Comparison of ENCODE assay signal across 15 cellular contexts in genomic region chrX:19579485-19579884, GRCh38.
A peak's percentile ranks its signal among the peaks of the same experiment; 100 is the strongest.
DNase-seq lines count a peak whose midpoint lies in the region; ATAC-seq and TF ChIP-seq lines count a peak whose summit lies in the region.
"Had no signal": no experiment of that assay in that cellular context is flagged by ENCODE, and none has a peak within 500 bp of the region (broad histone marks: within the 10 kb centered on the region; RNA-seq: fewer than 3 reads in every experiment).

No MANE protein-coding gene starts in this region.

- H3K36me3 Mint-ChIP-seq in effector memory CD8-positive, alpha-beta T cell (ENCODE audit: insufficient read depth) = peaks cover 37% of the 10 kb centered on the region

- intact Hi-C loops in left ventricle myocardium inferior (cut with micrococcal nuclease) (no loop called here), Right ventricle myocardium inferior (cut with DNase I) (no loop called here), PC-3 (cut with micrococcal nuclease) (no loop called here)

- H3K4me3 ChIP-seq in left ventricle myocardium inferior (no peak overlapping the region), PC-3 (ENCODE audit: low read length) (no peak overlapping the region)
- H3K4me3 ChIP-seq: upper lobe of right lung had no signal

- H3K27me3 ChIP-seq in left ventricle myocardium inferior (ENCODE audit: low read depth) (no peaks in the 10 kb centered on the region), PC-3 (ENCODE audit: low read length) (no peaks in the 10 kb centered on the region)
- H3K27me3 ChIP-seq: upper lobe of right lung had no signal

- H3K79me2 ChIP-seq in PC-3 (ENCODE audit: low read length) = no peaks in the 10 kb centered on the region

- H3K27ac Mint-ChIP-seq in effector memory CD8-positive, alpha-beta T cell = peak overlapping the region; percentile 22 to 65

- no peak for TF ChIP-seq CTCF in left ventricle myocardium inferior (IDR thresholded peaks at IDR 0.05; ENCODE audit: borderline replicate concordance)
- no peak for TF ChIP-seq CTCF in PC-3 (conservative IDR thresholded peaks at IDR 0.05; ENCODE audit: low read depth, low read length)

- no peaks in the 10 kb centered on the region for H3K9me2 ChIP-seq in PC-3 (replicated peaks; ENCODE audit: low read length)

- H3K9me3 ChIP-seq in left ventricle myocardium inferior (replicated peaks) (no peaks in the 10 kb centered on the region), PC-3 (ENCODE audit: low read length) (no peaks in the 10 kb centered on the region)
- H3K9me3 ChIP-seq: upper lobe of right lung had no signal

- no peaks in the 10 kb centered on the region for H3K36me3 ChIP-seq in left ventricle myocardium inferior
- no peaks in the 10 kb centered on the region for H3K36me3 ChIP-seq in PC-3 (ENCODE audit: low read depth, low read length)
- H3K36me3 ChIP-seq: upper lobe of right lung had no signal

- H3K27ac ChIP-seq in left ventricle myocardium inferior (replicated peaks) (peak overlapping the region; percentile 75), PC-3 (ENCODE audit: low read length) (peak overlapping the region; percentile 25)
- H3K27ac ChIP-seq: upper lobe of right lung had no signal

- no peaks in the 10 kb centered on the region for H3K27me3 Mint-ChIP-seq in effector memory CD8-positive, alpha-beta T cell
- H3K27me3 Mint-ChIP-seq: CD4-positive, CD25-positive, alpha-beta regulatory T cell had no signal

- H4K20me1 ChIP-seq in PC-3 (ENCODE audit: low read length) = no peaks in the 10 kb centered on the region

- H3K4me1 Mint-ChIP-seq in effector memory CD8-positive, alpha-beta T cell (ENCODE audit: low read depth in 2 of 2) = peaks cover 18 to 20% of the 10 kb centered on the region in 2 donors

- H3K4me1 ChIP-seq in left ventricle myocardium inferior (peaks cover 38% of the 10 kb centered on the region), PC-3 (ENCODE audit: insufficient read depth, low read length) (peaks cover 9% of the 10 kb centered on the region)
- H3K4me1 ChIP-seq: upper lobe of right lung had no signal

- no peaks in the 10 kb centered on the region for H3F3A ChIP-seq in PC-3 (ENCODE audit: low read length, unreplicated experiment)

- no peaks in the 10 kb centered on the region for H3K9me3 Mint-ChIP-seq in effector memory CD8-positive, alpha-beta T cell
- H3K9me3 Mint-ChIP-seq: CD4-positive, CD25-positive, alpha-beta regulatory T cell had no signal

- no peak for DNase-seq in left ventricle myocardium inferior
- no peak for DNase-seq in Right ventricle myocardium inferior (ENCODE audit: missing footprints)
- peak; percentile 21 for DNase-seq in PC-3
- no peak for DNase-seq in effector memory CD8-positive, alpha-beta T cell
- DNase-seq in stromal cell of bone marrow (ENCODE audit: low read depth) = peak; percentile 50
- DNase-seq in GOT3 (lab: John Stamatoyannopoulos, UW) = no peak
- DNase-seq: activated effector memory CD4-positive, alpha-beta T cell treated with anti-CD3 and anti-CD28 coated beads, Interleukin-2, amount 50 U/mL, for 16 hours; CD4-positive, CD25-positive, alpha-beta regulatory T cell; effector CD4-positive, alpha-beta T cell; Kasumi-1; NCI-H345; SHP77 treated with DMSO at 0.1 percent for 48 hours; upper lobe of right lung had no signal

- H3K4me3 Mint-ChIP-seq in effector memory CD8-positive, alpha-beta T cell = no peak overlapping the region

- CTCF ChIA-PET in PC-3 (lab: Charles Lee) = no interaction called here

- H3K4me2 ChIP-seq in PC-3 (ENCODE audit: low read length) = no peak overlapping the region

- H3K9ac ChIP-seq in PC-3 (ENCODE audit: low read length) = no peak overlapping the region

- no peak overlapping the region for H2AFZ ChIP-seq in PC-3 (ENCODE audit: low read length)

- POLR2A ChIA-PET in PC-3 (lab: Charles Lee; ENCODE audit: unreplicated experiment) = no interaction called here

- BruUV-seq in PC-3 (replicated peaks; lab: Mats Ljungman, UMichigan) = no TSS peak

- no peak for ATAC-seq in Right ventricle myocardium inferior
- peak; percentile 59 for ATAC-seq in PC-3
- ATAC-seq in effector memory CD8-positive, alpha-beta T cell (replicated peaks) = no peak
- ATAC-seq in GM21737 (IDR thresholded peaks at IDR 0.05; ENCODE audit: unreplicated experiment) = no peak
- no peak for ATAC-seq in GM19351 (IDR thresholded peaks at IDR 0.05; ENCODE audit: unreplicated experiment)

Comparison
In these comparisons a context has a peak if more than half of its experiments do, and no peak if none do; other contexts are left out.
1. DNase-seq: peak in PC-3 (single experiment) and stromal cell of bone marrow (single experiment); none in left ventricle myocardium inferior (single experiment), Right ventricle myocardium inferior (single experiment), effector memory CD8-positive, alpha-beta T cell (0 of 3) and GOT3 (single experiment).